9 cellular contexts compared by ENCODE assay signal in the genomic region with DNA sequence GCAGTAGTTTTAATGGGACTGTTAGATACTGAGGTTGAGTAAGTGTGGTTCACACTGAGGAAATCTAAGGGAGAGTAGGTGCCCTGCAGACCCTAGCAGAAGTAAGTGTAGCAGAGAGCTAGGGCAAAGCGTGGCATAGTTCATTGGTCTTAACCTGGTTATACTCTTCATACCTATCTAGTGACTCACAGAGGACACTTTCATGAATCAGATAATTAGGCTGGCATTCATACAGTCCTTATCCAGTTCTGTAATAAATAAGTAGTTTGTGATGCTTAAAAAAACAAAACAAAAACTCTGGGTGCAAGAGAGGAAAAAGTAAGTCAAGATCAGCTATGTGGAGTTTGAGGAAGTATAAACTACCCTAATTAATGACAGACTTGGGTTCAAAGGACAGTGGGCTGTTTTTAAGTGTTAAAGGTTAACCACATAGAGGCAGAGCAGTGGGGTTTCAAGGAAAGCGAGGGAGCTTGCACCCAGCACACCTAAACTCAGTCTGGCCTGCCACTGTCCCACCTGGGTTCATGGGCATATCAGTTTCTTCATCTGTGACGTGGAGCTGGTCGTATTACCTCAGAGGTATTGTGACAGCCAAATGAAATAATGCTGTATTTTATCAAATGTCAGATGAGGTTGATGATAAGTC. TPM values are rescaled to one million over a fixed set of nuclear protein-coding genes. Genes with fewer than 3 reads are reported as not detected.
A peak's percentile ranks its signal among the peaks of the same experiment; 100 is the strongest.
DNase-seq lines count a peak whose midpoint lies in the region; ATAC-seq and TF ChIP-seq lines count a peak whose summit lies in the region.
"Had no signal": no experiment of that assay in that cellular context is flagged by ENCODE, and none has a peak within 500 bp of the region (broad histone marks: within the 10 kb centered on the region; RNA-seq: fewer than 3 reads in every experiment).

No MANE protein-coding gene starts in this region.

- DNase-seq in amniotic epithelial cell (ENCODE audit: low read depth) (peak; percentile 59), psoas muscle (no peak), NCI-H1105 treated with DMSO at 0.1 percent for 48 hours (lab: John Stamatoyannopoulos, UW) (no peak), NCI-H2029 treated with DMSO at 0.1 percent for 48 hours (lab: John Stamatoyannopoulos, UW) (no peak), NCI-H82 (lab: John Stamatoyannopoulos, UW) (no peak), NCI-H82 treated with DMSO at 0.1 percent for 48 hours (lab: John Stamatoyannopoulos, UW; ENCODE audit: unreplicated experiment) (no peak)

- H3K27ac ChIP-seq in psoas muscle = no peak overlapping the region
- H3K27ac ChIP-seq: SJSA1 had no signal

- H3K27me3 ChIP-seq in psoas muscle (ENCODE audit: insufficient read depth in 3 of 3, low read length in 2 of 3) = no peaks in the 10 kb centered on the region
- H3K27me3 ChIP-seq: SJSA1 had no signal

- 66 to 70% (median 67%) methylated on average over 4 of the region's 4 CpGs for WGBS in psoas muscle, 3 donors

- intact Hi-C loops in psoas muscle (cut with DNase I) = loop anchor here in 1 of 2 donors (5.0 kb wide), 1 partner anchor 34 kb away; no protein-coding TSS in a partner anchor

- no peak overlapping the region for H3K4me3 ChIP-seq in psoas muscle
- H3K4me3 ChIP-seq: SJSA1 had no signal

- peak; percentile 18 for ATAC-seq in GM19328 (IDR thresholded peaks at IDR 0.05; ENCODE audit: unreplicated experiment)
- ATAC-seq in HG03280 (IDR thresholded peaks at IDR 0.05; ENCODE audit: unreplicated experiment) = peak; percentile 13
- ATAC-seq in psoas muscle = peak; percentile 24 to 48 (median 42)

- H3K36me3 ChIP-seq in psoas muscle (ENCODE audit: insufficient read depth in 1 of 2, low read depth in 1 of 2) = peaks cover under 1 to 14% of the 10 kb centered on the region in 2 donors

- H3K4me1 ChIP-seq in psoas muscle = peaks cover 16% of the 10 kb centered on the region

- no peak for TF ChIP-seq CTCF in psoas muscle (IDR thresholded peaks at IDR 0.05)

- H3K9me3 ChIP-seq in psoas muscle = no peaks in the 10 kb centered on the region
- H3K9me3 ChIP-seq: SJSA1 had no signal

RNA-seq across cellular contexts. Expression of gene LMTK2, which starts 27.1 kb away (rescaled TPM):
- 10 to 100 TPM; 12.7 to 25.0 (median 16.1) TPM for total RNA-seq in psoas muscle
- 10 to 100 TPM in 1 of 3 donors, 1 to 10 TPM in 2; 3.6 to 13.5 (median 4.8) TPM for polyA plus RNA-seq in psoas muscle
